In genomic region chr12:68745376-68745903, GRCh38 we compare ENCODE assay signal across 8 cellular contexts. TPM values are rescaled to one million over a fixed set of nuclear protein-coding genes. Genes with fewer than 3 reads are reported as not detected.
DNase-seq lines count a peak whose midpoint lies in the region; ATAC-seq and TF ChIP-seq lines count a peak whose summit lies in the region.

No MANE protein-coding gene starts in this region.

- H3K4me3 ChIP-seq in tibial artery: peak overlapping the region; percentile 74 to 79

- H3K9me3 ChIP-seq in tibial artery: no peaks in the 10 kb centered on the region

- no peaks in the 10 kb centered on the region for H3K27me3 Mint-ChIP-seq in CD14-positive monocyte (ENCODE audit: low read depth in 3 of 3)
- H3K27me3 Mint-ChIP-seq in activated T-helper 1 cell treated with anti-CD3 and anti-CD28 coated beads, Interleukin-12 subunit alpha, Interleukin-12 subunit beta, Interleukin-2, Interleukin-4 antibody, amounts not matched to agents 30 ng/mL and 10 ng/mL and 1 ng/mL, durations not matched to agents 14 hours and 24 hours and 36 hours (ENCODE audit: insufficient read depth): no peaks in the 10 kb centered on the region

- ATAC-seq in HG02885 (IDR thresholded peaks at IDR 0.05; ENCODE audit: poor library complexity, unreplicated experiment): peak; percentile 2

- H3K36me3 ChIP-seq in tibial artery: peaks cover 0 to 7% (median 0%) of the 10 kb centered on the region in 3 donors

- peaks cover 13 to 15% of the 10 kb centered on the region in 2 donors for H3K36me3 Mint-ChIP-seq in CD14-positive monocyte
- H3K36me3 Mint-ChIP-seq in activated T-helper 1 cell treated with anti-CD3 and anti-CD28 coated beads, Interleukin-12 subunit alpha, Interleukin-12 subunit beta, Interleukin-2, Interleukin-4 antibody, amounts not matched to agents 30 ng/mL and 10 ng/mL and 1 ng/mL, durations not matched to agents 14 hours and 24 hours and 36 hours (ENCODE audit: low read depth): peaks cover 21% of the 10 kb centered on the region

- H3K27me3 ChIP-seq in layer of hippocampus (ENCODE audit: control insufficient read depth, insufficient read depth, low read length) (no peaks in the 10 kb centered on the region), tibial artery (no peaks in the 10 kb centered on the region)

- peak overlapping the region; percentile 63 to 95 (median 91) for H3K27ac Mint-ChIP-seq in CD14-positive monocyte
- H3K27ac Mint-ChIP-seq in activated T-helper 1 cell treated with anti-CD3 and anti-CD28 coated beads, Interleukin-12 subunit alpha, Interleukin-12 subunit beta, Interleukin-2, Interleukin-4 antibody, amounts not matched to agents 30 ng/mL and 10 ng/mL and 1 ng/mL, durations not matched to agents 14 hours and 24 hours and 36 hours: peak overlapping the region; percentile 87

- peaks cover 0 to 21% (median 11%) of the 10 kb centered on the region in 4 donors for H3K4me1 ChIP-seq in tibial artery

- no peak for DNase-seq in CD14-positive monocyte (ENCODE audit: low spot score)
- DNase-seq in activated T-helper 1 cell treated with anti-CD3 and anti-CD28 coated beads, Interleukin-12 subunit alpha, Interleukin-12 subunit beta, Interleukin-2, Interleukin-4 antibody, amounts not matched to agents 30 ng/mL and 10 ng/mL and 1 ng/mL, durations not matched to agents 14 hours and 24 hours and 36 hours (ENCODE audit: low spot score): no peak
- no peak for DNase-seq in tibial artery
- no peak for DNase-seq in HT-29 (ENCODE audit: low spot score)
- DNase-seq in occipital lobe (lab: John Stamatoyannopoulos, UW): no peak
- no peak for DNase-seq in RPMI8226

- peak overlapping the region; percentile 98 to 100 for H3K4me3 Mint-ChIP-seq in CD14-positive monocyte
- H3K4me3 Mint-ChIP-seq in activated T-helper 1 cell treated with anti-CD3 and anti-CD28 coated beads, Interleukin-12 subunit alpha, Interleukin-12 subunit beta, Interleukin-2, Interleukin-4 antibody, amounts not matched to agents 30 ng/mL and 10 ng/mL and 1 ng/mL, durations not matched to agents 14 hours and 24 hours and 36 hours: peak overlapping the region; percentile 94

- peaks cover 37% of the 10 kb centered on the region for H3K4me1 Mint-ChIP-seq in CD14-positive monocyte
- peaks cover 50% of the 10 kb centered on the region for H3K4me1 Mint-ChIP-seq in activated T-helper 1 cell treated with anti-CD3 and anti-CD28 coated beads, Interleukin-12 subunit alpha, Interleukin-12 subunit beta, Interleukin-2, Interleukin-4 antibody, amounts not matched to agents 30 ng/mL and 10 ng/mL and 1 ng/mL, durations not matched to agents 14 hours and 24 hours and 36 hours (ENCODE audit: low read depth)

- intact Hi-C loops in CD14-positive monocyte (cut with micrococcal nuclease) (loop anchor here in 1 of 2 donors (5.0 kb wide), 1 partner anchor 37 kb away; no protein-coding TSS in a partner anchor), tibial artery (cut with DNase I; ENCODE audit: low total_unique reads) (loop anchor here (5.0 to 10.0 kb wide), 2 partner anchors 62 to 381 kb away; partner anchors contain the start of gene MDM2)
- intact Hi-C loops in activated T-helper 1 cell treated with anti-CD3 and anti-CD28 coated beads, Interleukin-12 subunit alpha, Interleukin-12 subunit beta, Interleukin-2, Interleukin-4 antibody, amounts not matched to agents 30 ng/mL and 10 ng/mL and 1 ng/mL, durations not matched to agents 14 hours and 24 hours and 36 hours (cut with micrococcal nuclease): loop anchor here (5.0 to 10.0 kb wide), 5 partner anchors 189 to 523 kb away; partner anchors contain the start of gene CPM

- TF ChIP-seq CTCF in CD14-positive monocyte (IDR thresholded peaks at IDR 0.05) (no peak), tibial artery (IDR thresholded peaks at IDR 0.05) (no peak)

- H3K27ac ChIP-seq in layer of hippocampus (ENCODE audit: low read depth, low read length) (peak overlapping the region; percentile 87), tibial artery (peak overlapping the region; percentile 73 to 84)

- H3K9me3 Mint-ChIP-seq in CD14-positive monocyte: no peaks in the 10 kb centered on the region
- H3K9me3 Mint-ChIP-seq in activated T-helper 1 cell treated with anti-CD3 and anti-CD28 coated beads, Interleukin-12 subunit alpha, Interleukin-12 subunit beta, Interleukin-2, Interleukin-4 antibody, amounts not matched to agents 30 ng/mL and 10 ng/mL and 1 ng/mL, durations not matched to agents 14 hours and 24 hours and 36 hours: no peaks in the 10 kb centered on the region

RNA-seq across cellular contexts. Expression of gene SLC35E3, which starts 0.5 kb away (rescaled TPM):
- 10 to 100 TPM; 10.9 to 12.4 TPM for polyA plus RNA-seq in CD14-positive monocyte
- 5.9 and 6.3 TPM in 2 replicates for total RNA-seq in activated T-helper 1 cell treated with anti-CD3 and anti-CD28 coated beads, Interleukin-12 subunit alpha, Interleukin-12 subunit beta, Interleukin-2, Interleukin-4 antibody, amounts not matched to agents 30 ng/mL and 10 ng/mL and 1 ng/mL, durations not matched to agents 14 hours and 24 hours and 36 hours
- total RNA-seq in HT-29 (2014; rRNA removed; shearing (Covaris generic)): 2.9 and 4.6 TPM in 2 replicates
- total RNA-seq in occipital lobe: 10.8 TPM

RNA-seq across cellular contexts. Expression of gene NUP107, which starts 58.7 kb away (rescaled TPM):
- 10 to 100 TPM in 1 of 2 donors, 1 to 10 TPM in 1; 6.7 to 10.7 TPM for polyA plus RNA-seq in CD14-positive monocyte
- 123 and 135 TPM in 2 replicates for total RNA-seq in activated T-helper 1 cell treated with anti-CD3 and anti-CD28 coated beads, Interleukin-12 subunit alpha, Interleukin-12 subunit beta, Interleukin-2, Interleukin-4 antibody, amounts not matched to agents 30 ng/mL and 10 ng/mL and 1 ng/mL, durations not matched to agents 14 hours and 24 hours and 36 hours
- total RNA-seq in HT-29 (2014; rRNA removed; shearing (Covaris generic)): 45.4 and 48.3 TPM in 2 replicates
- total RNA-seq in occipital lobe: 72.1 TPM
